ENCODE assay signal across 1 cellular context in the genomic region with DNA sequence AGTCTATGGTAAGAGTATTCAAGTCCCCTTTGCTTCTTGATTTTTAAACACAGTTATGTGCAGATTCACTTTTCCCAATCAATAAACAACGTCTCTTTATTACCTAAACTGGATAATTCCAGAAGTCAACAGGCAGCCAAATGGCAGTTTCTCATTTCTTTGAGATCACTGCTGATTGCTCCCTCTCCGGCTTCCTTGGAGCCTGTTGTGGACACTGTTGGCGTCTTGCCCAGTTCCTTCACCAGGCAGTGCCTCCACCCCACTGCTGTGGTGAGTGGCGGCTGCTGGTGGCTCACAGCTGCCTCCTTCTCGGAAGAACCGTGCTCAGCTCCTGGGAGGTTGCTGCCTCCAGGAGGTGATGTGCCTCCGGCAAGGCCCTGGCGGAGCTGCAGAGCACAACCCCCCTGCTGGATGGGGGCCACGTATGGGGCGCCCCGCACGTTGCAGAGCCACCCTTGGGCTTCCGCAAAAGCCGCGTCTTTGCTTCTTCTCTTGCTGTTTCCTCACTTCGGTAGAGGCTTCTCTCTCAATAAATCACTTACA.
TF ChIP-seq lines count a peak whose summit lies in the region.

No MANE protein-coding gene starts in this region.

TF ChIP-seq in K562, 482 proteins besides CTCF, POLR2A, EP300 and RAD21 (continued from another document):
- peak; percentile 32 for TF ChIP-seq RBBP5 (IDR thresholded peaks at IDR 0.05; ENCODE audit: borderline replicate concordance, insufficient read depth, low read length, poor library complexity, severe bottlenecking)
- TF ChIP-seq SIN3A (IDR thresholded peaks at IDR 0.05; ENCODE audit: borderline replicate concordance in 2 of 2, control insufficient read depth in 1 of 2, low read depth in 2 of 2, low read length in 2 of 2): peak in 1 of 2 experiments; percentile 37; a peak in 1 of 4 replicates
- TF ChIP-seq SMAD2 (IDR thresholded peaks at IDR 0.05; ENCODE audit: low read depth, low read length): no peak
- TF ChIP-seq, protein P1, sequence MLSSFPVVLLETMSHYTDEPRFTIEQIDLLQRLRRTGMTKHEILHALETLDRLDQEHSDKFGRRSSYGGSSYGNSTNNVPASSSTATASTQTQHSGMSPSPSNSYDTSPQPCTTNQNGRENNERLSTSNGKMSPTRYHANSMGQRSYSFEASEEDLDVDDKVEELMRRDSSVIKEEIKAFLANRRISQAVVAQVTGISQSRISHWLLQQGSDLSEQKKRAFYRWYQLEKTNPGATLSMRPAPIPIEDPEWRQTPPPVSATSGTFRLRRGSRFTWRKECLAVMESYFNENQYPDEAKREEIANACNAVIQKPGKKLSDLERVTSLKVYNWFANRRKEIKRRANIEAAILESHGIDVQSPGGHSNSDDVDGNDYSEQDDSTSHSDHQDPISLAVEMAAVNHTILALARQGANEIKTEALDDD (IDR thresholded peaks at IDR 0.05): peak; percentile 37; the same call in 1 of the 2 replicates
- TF ChIP-seq NBN (IDR thresholded peaks at IDR 0.05; ENCODE audit: low read depth): peak; percentile 65; the same call in 1 of the 2 replicates
- no peak for TF ChIP-seq FOXM1 (IDR thresholded peaks at IDR 0.05; ENCODE audit: low read depth)
- TF ChIP-seq FOXM1 (CRISPR knock-in tag; IDR thresholded peaks at IDR 0.05; ENCODE audit: low read depth): 0 out of 2 replicates have a peak, but pooled peaks have one; percentile 46
- TF ChIP-seq MAX (CRISPR knock-in tag; IDR thresholded peaks at IDR 0.05): peak; percentile 83
- peak; percentile 94 for TF ChIP-seq CTBP1 (IDR thresholded peaks at IDR 0.05; ENCODE audit: borderline replicate concordance)
- no peak for TF ChIP-seq ZC3H11A (IDR thresholded peaks at IDR 0.05; ENCODE audit: low read depth, low read length)
- peak; percentile 81; the same call in 1 of the 2 replicates for TF ChIP-seq ZNF12 (CRISPR knock-in tag; IDR thresholded peaks at IDR 0.05)
- TF ChIP-seq EP400 (IDR thresholded peaks at IDR 0.05): peak; percentile 50
- TF ChIP-seq HNRNPLL (IDR thresholded peaks at IDR 0.05; ENCODE audit: low read depth, low read length, poor library complexity, severe bottlenecking): peak; percentile 93
- TF ChIP-seq KLF16 (IDR thresholded peaks at IDR 0.05): peak; percentile 40
- TF ChIP-seq, protein P2, sequence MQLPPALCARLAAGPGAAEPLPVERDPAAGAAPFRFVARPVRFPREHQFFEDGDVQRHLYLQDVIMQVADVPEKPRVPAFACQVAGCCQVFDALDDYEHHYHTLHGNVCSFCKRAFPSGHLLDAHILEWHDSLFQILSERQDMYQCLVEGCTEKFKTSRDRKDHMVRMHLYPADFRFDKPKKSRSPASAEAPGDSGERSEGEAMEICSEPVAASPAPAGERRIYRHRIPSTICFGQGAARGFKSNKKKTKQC (CRISPR knock-in tag; IDR thresholded peaks at IDR 0.05): 0 out of 2 replicates have a peak, but pooled peaks have one; percentile 22
- TF ChIP-seq MAFK (IDR thresholded peaks at IDR 0.05; ENCODE audit: low read length): peak; percentile 14; the same call in 1 of the 2 replicates
- TF ChIP-seq CHAMP1 (IDR thresholded peaks at IDR 0.05): peak; percentile 75
- no peak for TF ChIP-seq NELFE (IDR thresholded peaks at IDR 0.05; ENCODE audit: insufficient read depth, insufficient read length)
- peak; percentile 73 for TF ChIP-seq ZBTB33 (CRISPR knock-in tag; IDR thresholded peaks at IDR 0.05)
- TF ChIP-seq ATF1 (CRISPR knock-in tag; IDR thresholded peaks at IDR 0.05): no peak
- peak; percentile 42; the same call in 1 of the 2 replicates for TF ChIP-seq ATF1 (tag; IDR thresholded peaks at IDR 0.05)
- peak in 1 of 2 experiments; percentile 24; a peak in 1 of 4 replicates for TF ChIP-seq NRF1 (conservative IDR thresholded peaks at IDR 0.05 in 1 of 2, IDR thresholded peaks at IDR 0.05 in 1 of 2)
- TF ChIP-seq CCNT2 (IDR thresholded peaks at IDR 0.05; ENCODE audit: borderline replicate concordance, extremely low read depth, insufficient read length, low read depth, low read length): peak; percentile 34
- TF ChIP-seq ZNF280A (IDR thresholded peaks at IDR 0.05; ENCODE audit: low read depth, partially characterized antibody): no peak
- 0 out of 2 replicates have a peak, but pooled peaks have one; percentile 66 for TF ChIP-seq FOXK1 (CRISPR knock-in tag; IDR thresholded peaks at IDR 0.05; ENCODE audit: borderline replicate concordance)
TF ChIP-seq in K562: peak in this region for 123.
